ENCODE assay signal across 15 cellular contexts in genomic region chr4:159108124-159108523, GRCh38.
"Had no signal": no experiment of that assay in that cellular context is flagged by ENCODE, and none has a peak within 500 bp of the region (broad histone marks: within the 10 kb centered on the region; RNA-seq: fewer than 3 reads in every experiment).

No MANE protein-coding gene starts in this region.

- H3K27me3 ChIP-seq: ovary, tibial artery had no signal

- H3K9me3 Mint-ChIP-seq: activated T-helper 2 cell treated with anti-CD3 and anti-CD28 coated beads, Interferon-gamma antibody, Interleukin-2, Interleukin-4, amounts not matched to agents 10 μg/mL and 5 μg/mL and 100 μg/mL, durations not matched to agents 14 hours and 24 hours and 36 hours; naive B cell; stimulated activated effector memory CD8-positive, alpha-beta T cell treated with anti-CD3 and anti-CD28 coated beads, Interleukin-12 subunit alpha, Interleukin-12 subunit beta, amount 100 ng/mL, for 72 hours; T-cell had no signal

- H3K27ac ChIP-seq: ovary, tibial artery had no signal

- H3K9me3 ChIP-seq: ovary, tibial artery had no signal

- H3K27ac Mint-ChIP-seq: activated T-helper 2 cell treated with anti-CD3 and anti-CD28 coated beads, Interferon-gamma antibody, Interleukin-2, Interleukin-4, amounts not matched to agents 10 μg/mL and 5 μg/mL and 100 μg/mL, durations not matched to agents 14 hours and 24 hours and 36 hours; stimulated activated effector memory CD8-positive, alpha-beta T cell treated with anti-CD3 and anti-CD28 coated beads, Interleukin-12 subunit alpha, Interleukin-12 subunit beta, amount 100 ng/mL, for 72 hours had no signal

- FAIRE-seq: keratinocyte, urothelium cell line had no signal

- H3K36me3 Mint-ChIP-seq: naive B cell, T-cell had no signal

- H3K36me3 ChIP-seq: ovary, tibial artery had no signal

- ATAC-seq: esophagus mucosa; left lobe of liver; stimulated activated effector memory CD8-positive, alpha-beta T cell treated with anti-CD3 and anti-CD28 coated beads, Interleukin-12 subunit alpha, Interleukin-12 subunit beta, amount 100 ng/mL, for 72 hours; T-cell had no signal

- DNase-seq: activated CD4-positive, CD25-positive, alpha-beta regulatory T cell treated with anti-CD3 and anti-CD28 coated beads, Interleukin-2, amount 50 U/mL, for 72 hours; anterior cingulate cortex; naive B cell; ovary; stimulated activated CD4-positive, alpha-beta T cell treated with anti-CD3 and anti-CD28 coated beads, Interleukin-12 subunit alpha, Interleukin-12 subunit beta, amount 100 ng/mL, for 4 hours; stimulated activated CD4-positive, alpha-beta T cell treated with anti-CD3 and anti-CD28 coated beads, Interleukin-2, amount 100 ng/mL, for 24 hours; T-cell; T1000; tibial artery had no signal

- H3K4me3 ChIP-seq: ovary, tibial artery had no signal

- H3K27me3 Mint-ChIP-seq: naive B cell, T-cell had no signal

- H3K4me3 Mint-ChIP-seq: T-cell had no signal
